1 cellular context compared by ENCODE assay signal in genomic region chr6:130969807-130970491, GRCh38.
TF ChIP-seq lines count a peak whose summit lies in the region.

No MANE protein-coding gene starts in this region.

TF ChIP-seq in HepG2, 621 proteins besides CTCF, POLR2A, EP300 and RAD21 (continued from another document and continues in another):
- TF ChIP-seq ZNF710 (CRISPR knock-in tag; IDR thresholded peaks at IDR 0.05; ENCODE audit: borderline replicate concordance) (peak; percentile 40; the same call in 1 of the 2 replicates), PLSCR1 (CRISPR knock-in tag; IDR thresholded peaks at IDR 0.05; ENCODE audit: borderline replicate concordance) (no peak), CEBPG (CRISPR knock-in tag; IDR thresholded peaks at IDR 0.05) (peak; percentile 82), TSC22D2 (CRISPR knock-in tag; IDR thresholded peaks at IDR 0.05; ENCODE audit: borderline replicate concordance) (no peak), HNRNPL (IDR thresholded peaks at IDR 0.05; ENCODE audit: low read depth, low read length) (no peak), ZNF800 (CRISPR knock-in tag; IDR thresholded peaks at IDR 0.05) (no peak), TFDP1 (CRISPR knock-in tag; IDR thresholded peaks at IDR 0.05; ENCODE audit: borderline replicate concordance) (no peak), SALL2 (CRISPR knock-in tag; IDR thresholded peaks at IDR 0.05) (peak; percentile 41; the same call in 1 of the 2 replicates), PAXIP1 (CRISPR knock-in tag; conservative IDR thresholded peaks at IDR 0.05) (peak; percentile 74), ELF3 (CRISPR knock-in tag; IDR thresholded peaks at IDR 0.05) (peak; percentile 67), HOXA9 (CRISPR knock-in tag; IDR thresholded peaks at IDR 0.05; ENCODE audit: borderline replicate concordance) (no peak), ZNF746 (CRISPR knock-in tag; IDR thresholded peaks at IDR 0.05) (no peak), SNAPC5 (CRISPR knock-in tag; IDR thresholded peaks at IDR 0.05; ENCODE audit: borderline replicate concordance) (no peak), ZNF609 (CRISPR knock-in tag; IDR thresholded peaks at IDR 0.05; ENCODE audit: borderline replicate concordance) (peak; percentile 86), ARID4A (CRISPR knock-in tag; IDR thresholded peaks at IDR 0.05; ENCODE audit: borderline replicate concordance) (peak; percentile 21; the same call in 1 of the 2 replicates), GATAD1 (CRISPR knock-in tag; IDR thresholded peaks at IDR 0.05) (peak; percentile 16; the same call in 1 of the 2 replicates), GMEB1 (CRISPR knock-in tag; IDR thresholded peaks at IDR 0.05; ENCODE audit: borderline replicate concordance) (no peak), ZNF260 (CRISPR knock-in tag; IDR thresholded peaks at IDR 0.05; ENCODE audit: borderline replicate concordance, low read depth) (no peak), MLXIP (CRISPR knock-in tag; IDR thresholded peaks at IDR 0.05; ENCODE audit: borderline replicate concordance) (no peak), POGK (CRISPR knock-in tag; conservative IDR thresholded peaks at IDR 0.05) (peak; percentile 60; the same call in 1 of the 2 replicates), ZNF160 (CRISPR knock-in tag; IDR thresholded peaks at IDR 0.05) (no peak), TCF12 (IDR thresholded peaks at IDR 0.05) (no peak), TCF12 (CRISPR knock-in tag; IDR thresholded peaks at IDR 0.05) (no peak), SIX4 (CRISPR knock-in tag; IDR thresholded peaks at IDR 0.05) (peak; percentile 65; the same call in 1 of the 2 replicates)
